In the genomic region with DNA sequence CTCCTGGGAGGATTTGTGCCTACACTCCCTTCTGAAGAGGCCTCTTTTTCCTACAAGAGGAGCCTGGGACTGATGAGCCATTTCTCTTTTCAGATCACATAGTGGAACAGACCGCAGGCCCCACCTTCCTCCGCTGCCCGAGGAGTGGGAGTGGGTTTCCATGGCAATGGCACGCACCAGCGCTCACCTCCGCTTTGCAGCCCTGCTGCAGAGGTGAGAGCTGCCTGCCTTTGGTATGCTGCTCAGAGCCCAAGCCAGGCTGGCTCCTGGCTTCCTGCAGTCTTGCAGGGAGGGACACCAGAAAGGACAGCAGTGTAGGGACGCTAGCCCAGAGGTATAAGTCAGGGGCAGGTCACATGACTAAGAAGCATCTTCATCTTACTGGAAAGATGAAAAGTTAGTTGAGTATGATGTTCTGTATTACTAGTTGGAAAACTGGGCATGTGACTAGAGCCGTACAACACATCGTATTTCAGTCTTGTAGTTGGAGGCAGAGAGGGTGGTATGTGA, we compare ENCODE assay signal across 9 cellular contexts. TPM values are rescaled to one million over a fixed set of nuclear protein-coding genes. Genes with fewer than 3 reads are reported as not detected.
DNase-seq lines count a peak whose midpoint lies in the region; ATAC-seq, FAIRE-seq and TF ChIP-seq lines count a peak whose summit lies in the region.
"Had no signal": no experiment of that assay in that cellular context is flagged by ENCODE, and none has a peak within 500 bp of the region (broad histone marks: within the 10 kb centered on the region; RNA-seq: fewer than 3 reads in every experiment).

No MANE protein-coding gene starts in this region.

- H3K4me1 ChIP-seq in pancreas (peaks cover 0 to 6% (median 5%) of the 10 kb centered on the region in 3 donors), right cardiac atrium (ENCODE audit: control insufficient read depth, insufficient read depth, low read length) (no peaks in the 10 kb centered on the region)

- H3K4me3 ChIP-seq in pancreas (no peak overlapping the region), right cardiac atrium (ENCODE audit: low read length) (no peak overlapping the region)

- peak; percentile 32 for TF ChIP-seq POLR2A in GM15510 (IDR thresholded peaks at IDR 0.05; ENCODE audit: borderline replicate concordance, extremely low read depth, insufficient read length)

- peak; percentile 59 for DNase-seq in activated B cell treated with CpG ODN at 0.5 μM for 24 hours
- DNase-seq in pancreas: peak; percentile 40 to 78 (median 42)
- no peak for DNase-seq in D341Med (ENCODE audit: low spot score)
- DNase-seq in right cardiac atrium: no peak

- H3K27ac ChIP-seq in pancreas: no peak overlapping the region
- H3K27ac ChIP-seq in right cardiac atrium (ENCODE audit: low read length): no peak overlapping the region

- H3K36me3 ChIP-seq in pancreas: no peaks in the 10 kb centered on the region

- peaks cover 62% of the 10 kb centered on the region for H3K4me1 Mint-ChIP-seq in activated B cell treated with CpG ODN at 0.5 μM for 24 hours

- CTCF ChIA-PET in activated B cell treated with CpG ODN at 0.5 μM for 24 hours (lab: Charles Lee): interaction anchor here (1.8 kb wide), 1 partner anchor 15 kb away, joined by 6 read pairs; a partner anchor contains a TSS

- H3K27me3 Mint-ChIP-seq in activated B cell treated with CpG ODN at 0.5 μM for 24 hours: no peaks in the 10 kb centered on the region
- H3K27me3 Mint-ChIP-seq: dendritic cell treated with granulocyte-macrophage colony-stimulating factor and Interleukin-4, amounts not matched to agents 40 ng/mL and 50 ng/mL, for 4 days had no signal

- H3K27ac Mint-ChIP-seq in activated B cell treated with CpG ODN at 0.5 μM for 24 hours: peak overlapping the region; percentile 3
- H3K27ac Mint-ChIP-seq: dendritic cell treated with granulocyte-macrophage colony-stimulating factor and Interleukin-4, amounts not matched to agents 40 ng/mL and 50 ng/mL, for 4 days had no signal

- TF ChIP-seq CTCF in activated B cell treated with CpG ODN at 0.5 μM for 24 hours (IDR thresholded peaks at IDR 0.05): no peak
- TF ChIP-seq CTCF in pancreas (IDR thresholded peaks at IDR 0.05): no peak

- H3K9me3 ChIP-seq in pancreas (no peaks in the 10 kb centered on the region), right cardiac atrium (ENCODE audit: control insufficient read depth, low read length) (no peaks in the 10 kb centered on the region)

- H3K36me3 Mint-ChIP-seq in activated B cell treated with CpG ODN at 0.5 μM for 24 hours (ENCODE audit: low read depth): peaks cover 3% of the 10 kb centered on the region

- no peaks in the 10 kb centered on the region for H3K27me3 ChIP-seq in pancreas
- H3K27me3 ChIP-seq in right cardiac atrium (ENCODE audit: control insufficient read depth, insufficient read depth): no peaks in the 10 kb centered on the region

- POLR2A ChIA-PET in activated B cell treated with CpG ODN at 0.5 μM for 24 hours (lab: Charles Lee): interaction anchor here (0.6 to 2.6 kb wide), 5 partner anchors 12 to 246 kb away, joined by 3 to 16 read pairs (median 5); a partner anchor contains a TSS

- ATAC-seq in GM21367 (IDR thresholded peaks at IDR 0.05; ENCODE audit: unreplicated experiment) (peak; percentile 81), HG03520 (IDR thresholded peaks at IDR 0.05; ENCODE audit: unreplicated experiment) (peak; percentile 68), activated B cell treated with CpG ODN at 0.5 μM for 24 hours (ENCODE audit: low read depth) (peak; percentile 72), pancreas (peak in 3 of 4 donors; percentile 55 to 82 (median 66)), right cardiac atrium (no peak)
- no peak for ATAC-seq in activated CD4-positive, CD25-positive, alpha-beta regulatory T cell treated with anti-CD3 and anti-CD28 coated beads, Interleukin-2, amount 50 U/mL, for 24 hours

- 57 to 62% methylated on average over 9 of the region's 9 CpGs for WGBS in pancreas, 2 donors
- 71% methylated on average over 9 of the region's 9 CpGs for WGBS in right cardiac atrium

- peak overlapping the region; percentile 48 for H3K4me3 Mint-ChIP-seq in activated B cell treated with CpG ODN at 0.5 μM for 24 hours
- H3K4me3 Mint-ChIP-seq: dendritic cell treated with granulocyte-macrophage colony-stimulating factor and Interleukin-4, amounts not matched to agents 40 ng/mL and 50 ng/mL, for 4 days had no signal

- FAIRE-seq in pancreas (lab: Jason Lieb, UNC): no peak

- no peaks in the 10 kb centered on the region for H3K9me3 Mint-ChIP-seq in activated B cell treated with CpG ODN at 0.5 μM for 24 hours
- H3K9me3 Mint-ChIP-seq: dendritic cell treated with granulocyte-macrophage colony-stimulating factor and Interleukin-4, amounts not matched to agents 40 ng/mL and 50 ng/mL, for 4 days had no signal

- intact Hi-C loops in activated B cell treated with CpG ODN at 0.5 μM for 24 hours (cut with micrococcal nuclease) (loop anchor here (1.0 to 10.0 kb wide), 2 partner anchors 15 to 271 kb away; a partner anchor contains a TSS), pancreas (cut with DNase I) (loop anchor here in 1 of 3 donors (10.0 kb wide), 1 partner anchor 351 kb away; no protein-coding TSS in a partner anchor), right cardiac atrium (cut with DNase I) (loop anchor here in 1 of 4 donors (10.0 kb wide), 1 partner anchor 71 kb away; no protein-coding TSS in a partner anchor)

RNA-seq across cellular contexts. Expression of a gene that starts 12.4 kb away (rescaled TPM):
- total RNA-seq in activated B cell treated with CpG ODN at 0.5 μM for 24 hours: 15.3 and 16.8 TPM in 2 replicates
- total RNA-seq in pancreas: 1 to 10 TPM in 3 of 6 donors, under 1 TPM in 2, not detected in 1; 0.31 to 2.7 (median 1.3) TPM
- polyA plus RNA-seq in pancreas: 1 to 10 TPM; 1.2 to 2.0 TPM
- 1 to 10 TPM; 1.5 to 3.9 (median 2.5) TPM for total RNA-seq in right cardiac atrium
- 2.9 TPM for polyA plus RNA-seq in right cardiac atrium

RNA-seq across cellular contexts. Expression of a gene that starts 15.2 kb away (rescaled TPM):
- total RNA-seq in activated B cell treated with CpG ODN at 0.5 μM for 24 hours (58.5 and 59.3 TPM in 2 replicates), pancreas (10 to 100 TPM; 15.8 to 24.6 (median 20.6) TPM), right cardiac atrium (10 to 100 TPM; 43.6 to 57.6 (median 46.4) TPM)
- polyA plus RNA-seq in pancreas (10 to 100 TPM; 12.3 to 21.2 TPM), right cardiac atrium (25.8 TPM)

RNA-seq across cellular contexts. Expression of a gene that starts 34.2 kb away (rescaled TPM):
- total RNA-seq in activated B cell treated with CpG ODN at 0.5 μM for 24 hours (0.44 and 0.66 TPM in 2 replicates), pancreas (1 to 10 TPM in 5 of 6 donors, under 1 TPM in 1; 0.79 to 3.7 (median 1.7) TPM), right cardiac atrium (1 to 10 TPM; 3.3 to 6.0 (median 4.5) TPM)
- polyA plus RNA-seq in pancreas (1 to 10 TPM; 2.5 to 3.3 TPM), right cardiac atrium (3.4 TPM)

Comparison
In these comparisons a context has a peak if more than half of its experiments do, and no peak if none do; other contexts are left out.
1. ATAC-seq: peak in GM21367 (single experiment), HG03520 (single experiment), activated B cell treated with CpG ODN at 0.5 μM for 24 hours (single experiment) and pancreas (3 of 4); none in activated CD4-positive, CD25-positive, alpha-beta regulatory T cell treated with anti-CD3 and anti-CD28 coated beads, Interleukin-2, amount 50 U/mL, for 24 hours (0 of 2) and right cardiac atrium (0 of 2).
2. DNase-seq: peak in activated B cell treated with CpG ODN at 0.5 μM for 24 hours (single experiment) and pancreas (6 of 6); none in D341Med (single experiment) and right cardiac atrium (0 of 3).